ENCODE assay signal across 8 cellular contexts in the genomic region with DNA sequence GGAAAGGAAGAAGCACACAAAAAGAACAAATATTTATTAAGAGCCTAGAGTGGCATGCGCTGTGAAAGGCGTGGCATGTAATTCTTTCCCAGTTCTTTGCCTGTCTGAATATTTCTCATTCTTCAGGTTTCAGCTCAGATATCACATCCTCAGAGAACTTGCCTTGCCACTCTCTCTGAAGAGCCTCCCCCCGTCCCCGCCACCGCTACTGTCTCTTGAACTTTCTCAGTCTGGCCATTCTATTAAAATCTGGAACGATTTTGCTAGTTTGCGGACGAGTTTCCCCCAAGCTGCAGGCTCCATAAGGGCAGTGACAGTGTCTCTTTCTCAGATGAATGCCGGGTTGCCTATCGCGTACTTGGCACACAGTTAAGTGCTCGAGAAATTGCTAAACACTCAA. TPM values are rescaled to one million over a fixed set of nuclear protein-coding genes. Genes with fewer than 3 reads are reported as not detected.
DNase-seq lines count a peak whose midpoint lies in the region; TF ChIP-seq lines count a peak whose summit lies in the region.

No MANE protein-coding gene starts in this region.

- no peak for TF ChIP-seq RAD21 in liver (IDR thresholded peaks at IDR 0.05)

- H3K9ac ChIP-seq in mammary epithelial cell (ENCODE audit: insufficient read depth, low read length): peak overlapping the region; percentile 85
- peak overlapping the region; percentile 26 to 42 for H3K9ac ChIP-seq in liver (ENCODE audit: low read depth in 1 of 2, low read length in 2 of 2)

- intact Hi-C loops in mammary epithelial cell (cut with micrococcal nuclease): loop anchor here (1.0 kb wide), 2 partner anchors 31 to 47 kb away; no protein-coding TSS in a partner anchor

- no peaks in the 10 kb centered on the region for H4K20me1 ChIP-seq in mammary epithelial cell (ENCODE audit: insufficient read depth, low read length)

- H3K27ac ChIP-seq in mammary epithelial cell (ENCODE audit: insufficient read depth, low read depth, low read length) (peak overlapping the region; percentile 75), liver (ENCODE audit: low read depth in 1 of 2, low read length in 2 of 2) (peak overlapping the region; percentile 52 to 98), tibial nerve (peak overlapping the region; percentile 77 to 97 (median 90))

- CTCF ChIA-PET in mammary epithelial cell (lab: Charles Lee; ENCODE audit: low non-redundant PET): no interaction called here

- H3K4me1 ChIP-seq in mammary epithelial cell (ENCODE audit: insufficient read depth, low read length): peaks cover 16% of the 10 kb centered on the region
- H3K4me1 ChIP-seq in liver (ENCODE audit: control insufficient read depth in 4 of 4, insufficient read depth in 4 of 4, low read length in 3 of 4): peaks cover 0 to 23% (median 11%) of the 10 kb centered on the region in 4 donors
- peaks cover 0 to 58% (median 23%) of the 10 kb centered on the region in 4 donors for H3K4me1 ChIP-seq in tibial nerve

- BruUV-seq in mammary epithelial cell (replicated peaks; lab: Mats Ljungman, UMichigan): no TSS peak

- peak; percentile 23 for DNase-seq in AG08396 (ENCODE audit: low spot score)
- DNase-seq in mammary epithelial cell: no peak
- DNase-seq in tibial nerve (ENCODE audit: low spot score in 2 of 2): no peak
- no peak for DNase-seq in ureter (ENCODE audit: low spot score)
- DNase-seq in MV-4-11 (lab: John Stamatoyannopoulos, UW): no peak
- no peak for DNase-seq in NCI-H1694 (lab: John Stamatoyannopoulos, UW)

- no peak for TF ChIP-seq CTCF in mammary epithelial cell (conservative IDR thresholded peaks at IDR 0.05 in 1 of 2, IDR thresholded peaks at IDR 0.05 in 1 of 2; ENCODE audit: extremely low read depth in 1 of 2, insufficient read depth in 1 of 2, low read depth in 1 of 2, low read length in 2 of 2)
- TF ChIP-seq CTCF in liver (IDR thresholded peaks at IDR 0.05; ENCODE audit: low read depth, low read length, missing input control): no peak
- TF ChIP-seq CTCF in tibial nerve (IDR thresholded peaks at IDR 0.05): no peak

- peaks cover 31% of the 10 kb centered on the region for H3K27me3 Mint-ChIP-seq in IgD-negative memory B cell

- H3K36me3 Mint-ChIP-seq in IgD-negative memory B cell: no peaks in the 10 kb centered on the region

- H2AFZ ChIP-seq in mammary epithelial cell (ENCODE audit: low read depth, low read length): peak overlapping the region; percentile 92

- H3K36me3 ChIP-seq in mammary epithelial cell (ENCODE audit: insufficient read depth, low read length) (no peaks in the 10 kb centered on the region), liver (ENCODE audit: control insufficient read depth in 4 of 4, insufficient read depth in 3 of 4, low read depth in 1 of 4, low read length in 3 of 4) (no peaks in the 10 kb centered on the region), tibial nerve (no peaks in the 10 kb centered on the region)

- H3K4me2 ChIP-seq in mammary epithelial cell (ENCODE audit: insufficient read depth, low read depth, low read length): peak overlapping the region; percentile 97

- in situ Hi-C loops in mammary epithelial cell (cut with MboI; ENCODE audit: low sequenced_read_pairs in 2 of 2): no loop called here

- H3K9me3 ChIP-seq in mammary epithelial cell (replicated peaks; ENCODE audit: insufficient read depth, low read length) (no peaks in the 10 kb centered on the region), liver (ENCODE audit: control insufficient read depth in 4 of 4, low read length in 3 of 4) (no peaks in the 10 kb centered on the region), tibial nerve (no peaks in the 10 kb centered on the region)

- 3% methylated on average over 12 of the region's 12 CpGs for WGBS in mammary epithelial cell (ENCODE audit: low coverage, missing lambda C conversion rate)
- WGBS in liver: 5% methylated on average over 12 of the region's 12 CpGs
- 3 to 5% methylated on average over 12 of the region's 12 CpGs for WGBS in tibial nerve, 2 donors

- H3K79me2 ChIP-seq in mammary epithelial cell (ENCODE audit: insufficient read depth, low read length): peaks cover 28% of the 10 kb centered on the region

- TF ChIP-seq EP300 in tibial nerve (IDR thresholded peaks at IDR 0.05): no peak

- H3K4me1 Mint-ChIP-seq in IgD-negative memory B cell: peaks cover 8 to 20% (median 13%) of the 10 kb centered on the region in 3 donors

- TF ChIP-seq POLR2A in tibial nerve (IDR thresholded peaks at IDR 0.05): no peak

- H3K4me3 ChIP-seq in mammary epithelial cell (replicated peaks in 1 of 3; ENCODE audit: insufficient read depth in 1 of 3, low read depth in 2 of 3, low read length in 3 of 3) (peak overlapping the region; percentile 57 to 70 (median 63)), liver (ENCODE audit: low read depth in 1 of 3, low read length in 3 of 3) (peak overlapping the region; percentile 30 to 57 (median 34)), tibial nerve (peak overlapping the region; percentile 56 to 91 (median 88))

- H3K27me3 ChIP-seq in mammary epithelial cell (ENCODE audit: insufficient read depth, low read length): no peaks in the 10 kb centered on the region
- H3K27me3 ChIP-seq in liver (ENCODE audit: control insufficient read depth in 4 of 4, insufficient read depth in 4 of 4, low read length in 3 of 4): no peaks in the 10 kb centered on the region
- H3K27me3 ChIP-seq in tibial nerve: no peaks in the 10 kb centered on the region

- no peaks in the 10 kb centered on the region for H3K9me3 Mint-ChIP-seq in IgD-negative memory B cell

- H3K4me3 Mint-ChIP-seq in IgD-negative memory B cell: peak overlapping the region; percentile 77 to 94 (median 88)

- dilution Hi-C loops in mammary epithelial cell (cut with HindIII; ENCODE audit: low sequenced_read_pairs): no loop called here

- peak overlapping the region in 2 of 3 donors; percentile 81 to 84 for H3K27ac Mint-ChIP-seq in IgD-negative memory B cell

TF ChIP-seq in liver, 16 proteins besides CTCF, POLR2A, EP300 and RAD21:
- TF ChIP-seq JUND (IDR thresholded peaks at IDR 0.05): peak in 1 of 2 donors; percentile 18
- TF ChIP-seq, protein P1, sequence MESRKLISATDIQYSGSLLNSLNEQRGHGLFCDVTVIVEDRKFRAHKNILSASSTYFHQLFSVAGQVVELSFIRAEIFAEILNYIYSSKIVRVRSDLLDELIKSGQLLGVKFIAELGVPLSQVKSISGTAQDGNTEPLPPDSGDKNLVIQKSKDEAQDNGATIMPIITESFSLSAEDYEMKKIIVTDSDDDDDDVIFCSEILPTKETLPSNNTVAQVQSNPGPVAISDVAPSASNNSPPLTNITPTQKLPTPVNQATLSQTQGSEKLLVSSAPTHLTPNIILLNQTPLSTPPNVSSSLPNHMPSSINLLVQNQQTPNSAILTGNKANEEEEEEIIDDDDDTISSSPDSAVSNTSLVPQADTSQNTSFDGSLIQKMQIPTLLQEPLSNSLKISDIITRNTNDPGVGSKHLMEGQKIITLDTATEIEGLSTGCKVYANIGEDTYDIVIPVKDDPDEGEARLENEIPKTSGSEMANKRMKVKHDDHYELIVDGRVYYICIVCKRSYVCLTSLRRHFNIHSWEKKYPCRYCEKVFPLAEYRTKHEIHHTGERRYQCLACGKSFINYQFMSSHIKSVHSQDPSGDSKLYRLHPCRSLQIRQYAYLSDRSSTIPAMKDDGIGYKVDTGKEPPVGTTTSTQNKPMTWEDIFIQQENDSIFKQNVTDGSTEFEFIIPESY (IDR thresholded peaks at IDR 0.05): no peak

RNA-seq across cellular contexts. Expression of a gene that starts 0.8 kb away (rescaled TPM):
- polyA plus RNA-seq in IgD-negative memory B cell (24.0 TPM), mammary epithelial cell (42.5 TPM), liver (10 to 100 TPM; 21.5 to 29.2 TPM)
- total RNA-seq in mammary epithelial cell (10 to 100 TPM; 52.4 to 56.5 TPM), liver (10 to 100 TPM; 15.9 to 24.3 TPM), tibial nerve (10 to 100 TPM; 19.2 to 52.2 (median 35.0) TPM), ureter (41.9 TPM)
- polyA minus RNA-seq in mammary epithelial cell: 20.1 TPM

Comparison
In these comparisons a context has a peak if more than half of its experiments do, and no peak if none do; other contexts are left out.
1. H3K4me3 ChIP-seq: peak in every context shown above with its lines; median percentile 88 in tibial nerve; 63 in mammary epithelial cell; 34 in liver.